In genomic region chr7:29394321-29394720, GRCh38 we compare ENCODE assay signal across 8 cellular contexts.
"Had no signal": no experiment of that assay in that cellular context is flagged by ENCODE, and none has a peak within 500 bp of the region (broad histone marks: within the 10 kb centered on the region; RNA-seq: fewer than 3 reads in every experiment).

No MANE protein-coding gene starts in this region.

- H3K27ac Mint-ChIP-seq: H9 had no signal

- DNase-seq: GOT3, H9, HCEC 1CT, IMR-90, KG1 had no signal

- FAIRE-seq: H54, HTR-8/SVneo, K562 had no signal

- H3K4me3 Mint-ChIP-seq: H9 had no signal

- ATAC-seq: K562 had no signal

- H3K4me3 ChIP-seq: K562 had no signal

- H3K9me3 Mint-ChIP-seq: H9 had no signal
